In the genomic region with DNA sequence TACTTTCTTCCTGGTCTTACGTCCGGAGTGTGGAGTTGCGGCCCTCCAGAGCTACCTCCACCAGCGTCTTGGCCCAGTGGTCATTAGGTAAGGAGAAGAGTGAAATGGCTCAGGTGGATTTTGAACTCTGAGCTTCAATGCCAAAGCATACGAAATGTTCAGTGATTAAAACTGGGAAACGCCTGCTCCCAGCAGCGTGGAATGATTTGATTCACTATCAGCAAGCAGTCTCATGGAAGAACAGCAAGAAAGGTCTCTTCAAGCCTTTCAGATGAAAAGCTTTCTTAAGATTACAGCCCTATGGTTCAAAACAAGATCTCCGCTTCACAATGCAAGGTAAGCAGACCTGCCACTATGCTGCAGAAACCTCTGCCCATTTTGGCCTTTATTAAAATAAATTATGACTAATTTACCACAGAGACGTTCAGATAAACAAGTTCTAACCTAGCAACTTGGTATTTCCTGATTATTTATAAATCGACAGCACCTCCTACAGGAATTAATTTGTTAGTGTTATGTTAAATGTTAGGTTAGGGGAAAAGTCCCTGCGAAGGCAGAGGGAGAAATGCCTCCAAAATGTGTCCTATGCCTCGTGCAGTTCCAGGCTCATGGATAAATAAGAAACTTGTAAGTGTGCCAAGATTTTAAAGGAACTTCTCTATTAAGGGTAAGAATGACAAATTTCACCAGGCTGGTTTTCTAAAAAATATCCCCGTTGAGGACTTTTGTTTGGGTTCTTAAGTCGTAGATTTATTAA, we compare ENCODE assay signal across 9 cellular contexts. TPM values are rescaled to one million over a fixed set of nuclear protein-coding genes. Genes with fewer than 3 reads are reported as not detected.
DNase-seq lines count a peak whose midpoint lies in the region; ATAC-seq, FAIRE-seq and TF ChIP-seq lines count a peak whose summit lies in the region.
"Had no signal": no experiment of that assay in that cellular context is flagged by ENCODE, and none has a peak within 500 bp of the region (broad histone marks: within the 10 kb centered on the region; RNA-seq: fewer than 3 reads in every experiment).

No MANE protein-coding gene starts in this region.

- peak; percentile 89 for FAIRE-seq in H54 (lab: Jason Lieb, UNC)

- no peak for TF ChIP-seq POLR2A in H54 (IDR thresholded peaks at IDR 0.05; ENCODE audit: low read depth, low read length)

- DNase-seq in AML-193 (lab: John Stamatoyannopoulos, UW), result peak; percentile 50 to 58
- DNase-seq in H54 (ENCODE audit: insufficient read length, low spot score), result no peak
- DNase-seq in OCI-M1 (lab: John Stamatoyannopoulos, UW), result peak; percentile 70
- peak; percentile 37 for DNase-seq in fibroblast of the conjunctiva (ENCODE audit: low read depth)
- DNase-seq in GF-D8 (lab: John Stamatoyannopoulos, UW), result no peak
- no peak for DNase-seq in cerebellum (ENCODE audit: low spot score)
- no peak for DNase-seq in NCI-H1417 treated with DMSO at 0.1 percent for 48 hours (lab: John Stamatoyannopoulos, UW)

- no peak for ATAC-seq in GM21390 (IDR thresholded peaks at IDR 0.05; ENCODE audit: unreplicated experiment)

RNA-seq across cellular contexts. Expression of gene SP9, which starts 10.1 kb away (rescaled TPM):
- total RNA-seq in cerebellum, result 0.09 TPM
- total RNA-seq: thoracic aorta had no signal

RNA-seq across cellular contexts. Expression of gene SCRN3, which starts 50.6 kb away (rescaled TPM):
- total RNA-seq in cerebellum, result 46.0 TPM

Comparison
In these comparisons a context has a peak if more than half of its experiments do, and no peak if none do; other contexts are left out.
1. DNase-seq: peak in AML-193 (2 of 2), OCI-M1 (single experiment) and fibroblast of the conjunctiva (single experiment); none in H54 (single experiment), GF-D8 (single experiment), cerebellum (single experiment) and NCI-H1417 treated with DMSO at 0.1 percent for 48 hours (single experiment).